Comparison of ENCODE assay signal across 16 cellular contexts in genomic region chr7:46784746-46785145, GRCh38.
DNase-seq lines count a peak whose midpoint lies in the region; ATAC-seq and TF ChIP-seq lines count a peak whose summit lies in the region.
"Had no signal": no experiment of that assay in that cellular context is flagged by ENCODE, and none has a peak within 500 bp of the region (broad histone marks: within the 10 kb centered on the region; RNA-seq: fewer than 3 reads in every experiment).

No MANE protein-coding gene starts in this region.

- no peak overlapping the region for H3K4me3 Mint-ChIP-seq in activated T-cell treated with anti-CD3 and anti-CD28 coated beads, Interleukin-2, amount 50 U/mL, for 72 hours
- H3K4me3 Mint-ChIP-seq: central memory CD8-positive, alpha-beta T cell had no signal

- no peak overlapping the region for H3K4me3 ChIP-seq in astrocyte of the cerebellum (ENCODE audit: low read depth, low read length)
- H3K4me3 ChIP-seq: thyroid gland had no signal

- no peak for ATAC-seq in HG03378 (IDR thresholded peaks at IDR 0.05; ENCODE audit: unreplicated experiment)
- no peak for ATAC-seq in activated T-cell treated with anti-CD3 and anti-CD28 coated beads, Interleukin-2, amount 50 U/mL, for 72 hours (replicated peaks in 1 of 2)
- ATAC-seq: Right ventricle myocardium inferior had no signal

- H3K4me1 Mint-ChIP-seq in activated T-cell treated with anti-CD3 and anti-CD28 coated beads, Interleukin-2, amount 50 U/mL, for 72 hours (ENCODE audit: low read depth), result no peaks in the 10 kb centered on the region
- H3K4me1 Mint-ChIP-seq: central memory CD8-positive, alpha-beta T cell had no signal

- DNase-seq in AG08395 (ENCODE audit: low spot score), result peak; percentile 22
- DNase-seq in HT-29 (ENCODE audit: low spot score), result peak; percentile 87
- DNase-seq in astrocyte of the cerebellum (ENCODE audit: low read depth), result peak; percentile 33
- DNase-seq in glomerular visceral epithelial cell (ENCODE audit: extremely low spot score), result peak; percentile 76
- DNase-seq in T1000 (lab: John Stamatoyannopoulos, UW), result no peak
- DNase-seq in activated T-cell treated with anti-CD3 and anti-CD28 coated beads, Interleukin-2, amount 50 U/mL, for 72 hours, result no peak
- DNase-seq in NOMO-1 (lab: John Stamatoyannopoulos, UW; ENCODE audit: unreplicated experiment in 2 of 2), result no peak
- DNase-seq: activated naive CD4-positive, alpha-beta T cell; DMS79; KG1; NCI-H1694; NCI-H526; thyroid gland had no signal

- peaks cover 1% of the 10 kb centered on the region in 2 donors for H3K9me3 Mint-ChIP-seq in activated T-cell treated with anti-CD3 and anti-CD28 coated beads, Interleukin-2, amount 50 U/mL, for 72 hours

- in situ Hi-C loops in astrocyte of the cerebellum (cut with HindIII; ENCODE audit: low sequenced_read_pairs), result no loop called here

- H3K27me3 Mint-ChIP-seq in activated T-cell treated with anti-CD3 and anti-CD28 coated beads, Interleukin-2, amount 50 U/mL, for 72 hours (ENCODE audit: low read depth), result no peaks in the 10 kb centered on the region
- H3K27me3 Mint-ChIP-seq: central memory CD8-positive, alpha-beta T cell had no signal

- H3K36me3 Mint-ChIP-seq in activated T-cell treated with anti-CD3 and anti-CD28 coated beads, Interleukin-2, amount 50 U/mL, for 72 hours (ENCODE audit: insufficient read depth in 2 of 2), result no peaks in the 10 kb centered on the region

- no peak for TF ChIP-seq CTCF in astrocyte of the cerebellum (IDR thresholded peaks at IDR 0.05; ENCODE audit: low read depth, low read length, missing control alignments)

- H3K27ac Mint-ChIP-seq in activated T-cell treated with anti-CD3 and anti-CD28 coated beads, Interleukin-2, amount 50 U/mL, for 72 hours, result no peak overlapping the region

Comparison
In these comparisons a context has a peak if more than half of its experiments do, and no peak if none do; other contexts are left out.
1. DNase-seq: peak in AG08395 (single experiment), HT-29 (single experiment), astrocyte of the cerebellum (single experiment) and glomerular visceral epithelial cell (single experiment); none in T1000 (single experiment), activated T-cell treated with anti-CD3 and anti-CD28 coated beads, Interleukin-2, amount 50 U/mL, for 72 hours (0 of 2) and NOMO-1 (0 of 2).